1 cellular context compared by ENCODE assay signal in the genomic region with DNA sequence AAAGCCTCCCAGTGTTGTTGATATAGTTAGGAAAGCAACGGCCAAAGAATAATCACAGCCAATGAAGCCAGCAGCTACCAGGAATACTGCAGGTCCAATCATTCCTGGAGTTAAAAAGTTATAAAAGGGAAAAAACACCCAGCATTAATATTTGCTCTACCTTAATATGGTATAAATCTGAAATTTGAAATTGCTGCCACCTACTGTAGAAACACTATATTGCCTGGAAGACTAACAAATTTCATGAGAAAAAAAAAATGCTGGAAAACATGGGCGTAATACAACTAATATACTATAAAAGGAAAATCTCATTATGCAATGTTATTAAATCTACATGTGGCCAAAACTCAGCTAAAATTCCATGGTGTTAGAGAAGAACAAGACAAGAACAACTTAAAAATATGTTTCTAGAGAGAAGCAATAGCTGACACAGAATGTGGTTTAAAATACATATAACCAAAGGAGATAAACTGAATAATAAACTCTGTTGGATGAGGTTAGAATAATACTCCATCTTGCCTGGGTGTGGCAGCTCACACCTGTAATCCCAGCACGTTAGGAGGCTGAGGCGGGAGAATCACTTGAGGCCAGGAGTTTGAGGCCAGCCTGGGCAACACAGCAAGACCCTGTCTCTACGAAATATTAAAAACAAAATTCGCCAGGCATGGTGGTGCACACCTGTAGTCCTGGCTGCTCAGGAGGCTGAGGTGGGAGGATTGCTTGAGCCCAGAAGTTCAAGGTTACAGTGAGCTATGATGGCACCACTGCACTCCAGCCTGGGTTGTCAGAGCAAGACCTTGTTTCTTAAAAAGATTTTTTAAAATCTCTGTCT.
TF ChIP-seq lines count a peak whose summit lies in the region.

No MANE protein-coding gene starts in this region.

TF ChIP-seq in endothelial cell of umbilical vein, 7 proteins besides CTCF, POLR2A, EP300 and RAD21 (continued from another document):
- TF ChIP-seq, protein P1, sequence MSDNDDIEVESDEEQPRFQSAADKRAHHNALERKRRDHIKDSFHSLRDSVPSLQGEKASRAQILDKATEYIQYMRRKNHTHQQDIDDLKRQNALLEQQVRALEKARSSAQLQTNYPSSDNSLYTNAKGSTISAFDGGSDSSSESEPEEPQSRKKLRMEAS (IDR thresholded peaks at IDR 0.05; ENCODE audit: insufficient read depth, insufficient read length), result no peak
- TF ChIP-seq POLR2AphosphoS5 (IDR thresholded peaks at IDR 0.05; ENCODE audit: insufficient read depth, low read depth, low read length), result no peak
- no peak for TF ChIP-seq EZH2 (IDR thresholded peaks at IDR 0.05; ENCODE audit: borderline replicate concordance, low read depth, low read length, severe bottlenecking)
- no peak for TF ChIP-seq MYC (IDR thresholded peaks at IDR 0.05; ENCODE audit: low read depth, low read length)
- no peak for TF ChIP-seq FOS (IDR thresholded peaks at IDR 0.05; ENCODE audit: borderline replicate concordance, insufficient read depth, low read length)
- no peak for TF ChIP-seq JUN (IDR thresholded peaks at IDR 0.05; ENCODE audit: borderline replicate concordance, insufficient read depth, insufficient read length, low read depth)
